29 cellular contexts compared by ENCODE assay signal in genomic region chr10:49348593-49348992, GRCh38. TPM values are rescaled to one million over a fixed set of nuclear protein-coding genes. Genes with fewer than 3 reads are reported as not detected.
A peak's percentile ranks its signal among the peaks of the same experiment; 100 is the strongest.
DNase-seq lines count a peak whose midpoint lies in the region; FAIRE-seq and TF ChIP-seq lines count a peak whose summit lies in the region.
"Had no signal": no experiment of that assay in that cellular context is flagged by ENCODE, and none has a peak within 500 bp of the region (broad histone marks: within the 10 kb centered on the region; RNA-seq: fewer than 3 reads in every experiment).

No MANE protein-coding gene starts in this region.

- no peak overlapping the region for H3K27ac ChIP-seq in esophagus muscularis mucosa (replicated peaks in 1 of 4)
- H3K27ac ChIP-seq: 22Rv1; A549; BLaER1 treated with 17β-estradiol and CSF1 and Interleukin-3, amounts not matched to agents 10 nM and 100 nM; C4-2B had no signal

- no peak for TF ChIP-seq POLR2A in esophagus muscularis mucosa (IDR thresholded peaks at IDR 0.05; ENCODE audit: low read depth)

- no peak overlapping the region for H3K4me3 ChIP-seq in esophagus muscularis mucosa
- H3K4me3 ChIP-seq: A549; BLaER1 treated with 17β-estradiol and CSF1 and Interleukin-3, amounts not matched to agents 10 nM and 100 nM; GM12878 had no signal

- peaks cover 0 to 25% (median 16%) of the 10 kb centered on the region in 4 donors for H3K9me3 ChIP-seq in esophagus muscularis mucosa
- H3K9me3 ChIP-seq: Caco-2 had no signal

- H3K4me1 ChIP-seq in esophagus muscularis mucosa = no peaks in the 10 kb centered on the region
- H3K4me1 ChIP-seq: A549; BLaER1 treated with 17β-estradiol and CSF1 and Interleukin-3, amounts not matched to agents 10 nM and 100 nM; Caco-2 had no signal

- peak; percentile 19 for DNase-seq in activated CD8-positive, alpha-beta memory T cell treated with anti-CD3 and anti-CD28 coated beads for 24 hours
- DNase-seq in activated CD8-positive, alpha-beta memory T cell treated with anti-CD3 and anti-CD28 coated beads, Interleukin-2, amount 50 U/mL, for 4 hours = no peak
- DNase-seq in esophagus muscularis mucosa (ENCODE audit: extremely low spot score) (peak; percentile 82), mesenteric fat pad (ENCODE audit: low spot score) (peak; percentile 47), KG1 (lab: John Stamatoyannopoulos, UW) (no peak), D721Med (ENCODE audit: insufficient read length, low spot score) (no peak)
- DNase-seq: AML-193, Caco-2, Calu3, DMS 273 treated with DMSO at 0.1 percent for 48 hours, DMS153, DMS53, DMS79, DND-41, EL, GDM1 had no signal

- FAIRE-seq in D721Med (lab: Jason Lieb, UNC) = no peak
- FAIRE-seq: A549, GM12878, GM12892, GM18507 had no signal

- intact Hi-C loops in esophagus muscularis mucosa (cut with DNase I) = no loop called here

- no peaks in the 10 kb centered on the region for H3K36me3 ChIP-seq in esophagus muscularis mucosa
- H3K36me3 ChIP-seq: BLaER1 treated with 17β-estradiol and CSF1 and Interleukin-3, amounts not matched to agents 10 nM and 100 nM had no signal

- 70% methylated on average over 2 of the region's 2 CpGs for WGBS in esophagus muscularis mucosa

- TF ChIP-seq CTCF in esophagus muscularis mucosa (IDR thresholded peaks at IDR 0.05) = no peak
- TF ChIP-seq CTCF in D721Med (IDR thresholded peaks at IDR 0.05; ENCODE audit: insufficient read depth, missing control alignments) = no peak

- no peak for TF ChIP-seq EP300 in esophagus muscularis mucosa (IDR thresholded peaks at IDR 0.05)

- peaks cover 0 to 13% (median 0%) of the 10 kb centered on the region in 4 donors for H3K27me3 ChIP-seq in esophagus muscularis mucosa
- H3K27me3 ChIP-seq: BLaER1 treated with 17β-estradiol and CSF1 and Interleukin-3, amounts not matched to agents 10 nM and 100 nM had no signal

RNA-seq across cellular contexts. Expression of gene DRGX, which starts 47.3 kb away (rescaled TPM):
- total RNA-seq in esophagus muscularis mucosa = not detected
- total RNA-seq in mesenteric fat pad = not detected
- total RNA-seq: A172; B cell; Caco-2; Calu3; CD4-positive, alpha-beta T cell; CD8-positive, alpha-beta T cell; Daoy; GM12878 had no signal

RNA-seq across cellular contexts. Expression of gene C10orf71, which starts 49.6 kb away (rescaled TPM):
- total RNA-seq in esophagus muscularis mucosa (under 1 TPM in 2 of 4 donors, not detected in 2; 0.06 to 0.42 TPM), mesenteric fat pad (not detected)
- total RNA-seq: A172; B cell; Caco-2; Calu3; CD4-positive, alpha-beta T cell; CD8-positive, alpha-beta T cell; Daoy; G401; GM12878 had no signal

Comparison
In these comparisons a context has a peak if more than half of its experiments do, and no peak if none do; other contexts are left out.
1. DNase-seq: peak in activated CD8-positive, alpha-beta memory T cell treated with anti-CD3 and anti-CD28 coated beads for 24 hours (single experiment), esophagus muscularis mucosa (single experiment) and mesenteric fat pad (single experiment); none in activated CD8-positive, alpha-beta memory T cell treated with anti-CD3 and anti-CD28 coated beads, Interleukin-2, amount 50 U/mL, for 4 hours (single experiment), KG1 (single experiment) and D721Med (single experiment).